19 cellular contexts compared by ENCODE assay signal in the genomic region with DNA sequence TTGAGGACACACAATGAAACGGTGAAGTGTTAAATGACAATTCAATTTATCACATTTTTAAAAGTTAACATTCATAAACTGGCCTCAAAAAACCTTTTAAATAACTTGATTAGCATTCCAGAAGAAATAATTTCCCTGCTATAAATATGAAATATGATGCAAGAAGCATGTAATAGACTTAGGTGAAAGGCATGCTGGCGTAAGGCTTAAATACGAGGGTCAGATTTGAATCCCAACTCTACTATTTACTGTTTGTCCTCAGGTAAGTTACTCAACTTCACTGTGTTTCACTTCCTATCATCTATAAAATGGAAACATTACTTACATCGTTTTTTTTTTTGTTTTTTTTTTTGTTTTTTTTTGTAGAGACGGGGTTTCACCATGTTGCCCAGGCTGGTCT.
"Had no signal": no experiment of that assay in that cellular context is flagged by ENCODE, and none has a peak within 500 bp of the region (broad histone marks: within the 10 kb centered on the region; RNA-seq: fewer than 3 reads in every experiment).

No MANE protein-coding gene starts in this region.

- H3K9me3 Mint-ChIP-seq: IgD-negative memory B cell had no signal

- H3K4me3 Mint-ChIP-seq: IgD-negative memory B cell had no signal

- DNase-seq: KBM-7, MG63, NCI-H1092, NCI-H1105 treated with DMSO at 0.1 percent for 48 hours, NCI-H1417 treated with DMSO at 0.1 percent for 48 hours, NCI-H146, NCI-H1694 treated with DMSO at 0.1 percent for 48 hours, NCI-H1930, NCI-H2081, NCI-H2107, NCI-H2227 treated with DMSO at 0.1 percent for 48 hours, NCI-H524, NCI-H526 treated with DMSO at 0.1 percent for 48 hours, NCI-H748 treated with DMSO at 0.1 percent for 48 hours, SHP77, SJCRH30, SW 1271 had no signal

- H3K4me3 ChIP-seq: MG63, SJCRH30 had no signal

- H3K9me3 ChIP-seq: MG63, SJCRH30 had no signal

- H3K27ac ChIP-seq: RWPE1, SJCRH30 had no signal

- H3K27me3 ChIP-seq: MG63, SJCRH30 had no signal

- H3K27me3 Mint-ChIP-seq: IgD-negative memory B cell had no signal

- H3K27ac Mint-ChIP-seq: IgD-negative memory B cell had no signal
